1 cellular context compared by ENCODE assay signal in genomic region chr4:70915874-70916559, GRCh38.
TF ChIP-seq lines count a peak whose summit lies in the region.

No MANE protein-coding gene starts in this region.

TF ChIP-seq in IMR-90, 13 proteins besides CTCF, POLR2A, EP300 and RAD21:
- TF ChIP-seq MXI1 (IDR thresholded peaks at IDR 0.05; ENCODE audit: borderline replicate concordance, low read depth, low read length) (no peak), RCOR1 (IDR thresholded peaks at IDR 0.05; ENCODE audit: insufficient replicate concordance, low read length) (no peak), MAZ (IDR thresholded peaks at IDR 0.05; ENCODE audit: borderline replicate concordance, low read depth, low read length) (no peak)
